Comparison of ENCODE assay signal across 14 cellular contexts in genomic region chr17:7211512-7212277, GRCh38. TPM values are rescaled to one million over a fixed set of nuclear protein-coding genes. Genes with fewer than 3 reads are reported as not detected.
A peak's percentile ranks its signal among the peaks of the same experiment; 100 is the strongest.
DNase-seq lines count a peak whose midpoint lies in the region; ATAC-seq and TF ChIP-seq lines count a peak whose summit lies in the region.
"Had no signal": no experiment of that assay in that cellular context is flagged by ENCODE, and none has a peak within 500 bp of the region (broad histone marks: within the 10 kb centered on the region; RNA-seq: fewer than 3 reads in every experiment).

No MANE protein-coding gene starts in this region.

- no peak for ATAC-seq in T-helper 17 cell
- ATAC-seq in GM21447 (IDR thresholded peaks at IDR 0.05; ENCODE audit: unreplicated experiment), result no peak
- ATAC-seq: left cardiac atrium had no signal

- H3K27ac ChIP-seq in effector memory CD4-positive, alpha-beta T cell (ENCODE audit: insufficient read depth, low read length, poor library complexity, severe bottlenecking), result no peak overlapping the region
- H3K27ac ChIP-seq: neutrophil, testis had no signal

- DNase-seq in GM03348 (ENCODE audit: low spot score), result peak; percentile 65
- no peak for DNase-seq in T-helper 17 cell
- peak; percentile 2 for DNase-seq in fibroblast of peridontal ligament (ENCODE audit: extremely low read depth)
- DNase-seq in neural crest cell (ENCODE audit: low read depth, low spot score), result no peak
- DNase-seq in effector memory CD4-positive, alpha-beta T cell, result no peak
- no peak for DNase-seq in T-helper 9 cell
- no peak for DNase-seq in CD14-positive monocyte (ENCODE audit: low spot score)
- DNase-seq: activated effector memory CD4-positive, alpha-beta T cell treated with anti-CD3 and anti-CD28 coated beads, Interleukin-2, amount 50 U/mL, for 16 hours; left cardiac atrium; NCI-H526; testis had no signal

- H3K9me3 Mint-ChIP-seq in neural crest cell, result no peaks in the 10 kb centered on the region
- H3K9me3 Mint-ChIP-seq in CD14-positive monocyte, result no peaks in the 10 kb centered on the region
- H3K9me3 Mint-ChIP-seq: central memory CD8-positive, alpha-beta T cell had no signal

- H3K4me3 Mint-ChIP-seq in T-helper 17 cell (peak overlapping the region; percentile 7), neural crest cell (peak overlapping the region; percentile 67), CD14-positive monocyte (no peak overlapping the region)
- H3K4me3 Mint-ChIP-seq: central memory CD8-positive, alpha-beta T cell had no signal

- no peaks in the 10 kb centered on the region for H3K36me3 ChIP-seq in effector memory CD4-positive, alpha-beta T cell (ENCODE audit: control insufficient read depth, insufficient read depth, low read length)
- H3K36me3 ChIP-seq: neutrophil had no signal

- no peak overlapping the region for H3K4me3 ChIP-seq in effector memory CD4-positive, alpha-beta T cell (ENCODE audit: insufficient read depth, low read depth, low read length, poor library complexity, severe bottlenecking)
- H3K4me3 ChIP-seq: testis had no signal

- H3K4me1 Mint-ChIP-seq in T-helper 17 cell (peaks cover 48% of the 10 kb centered on the region), neural crest cell (peaks cover 66% of the 10 kb centered on the region), CD14-positive monocyte (peaks cover 43% of the 10 kb centered on the region)

- no peaks in the 10 kb centered on the region for H3K9me3 ChIP-seq in T-helper 17 cell (ENCODE audit: control insufficient read depth, low read length, poor library complexity, severe bottlenecking)
- H3K9me3 ChIP-seq in effector memory CD4-positive, alpha-beta T cell (ENCODE audit: control insufficient read depth, low read length), result no peaks in the 10 kb centered on the region
- H3K9me3 ChIP-seq: neutrophil, testis had no signal

- TF ChIP-seq CTCF in neural crest cell (conservative IDR thresholded peaks at IDR 0.05) (no peak), CD14-positive monocyte (IDR thresholded peaks at IDR 0.05) (no peak)

- intact Hi-C loops in CD14-positive monocyte (cut with micrococcal nuclease), result loop anchor here in 1 of 2 donors (10.0 kb wide), 1 partner anchor 193 kb away; the partner anchor contains the start of genes NLGN2 and TMEM256

- H3K27ac Mint-ChIP-seq in T-helper 17 cell (peak overlapping the region; percentile 89), neural crest cell (ENCODE audit: unreplicated experiment) (peak overlapping the region; percentile 38), CD14-positive monocyte (peak overlapping the region in 3 of 7 donors; percentile 33 to 71 (median 54))

- H3K36me3 Mint-ChIP-seq in T-helper 17 cell (ENCODE audit: low read depth) (no peaks in the 10 kb centered on the region), neural crest cell (ENCODE audit: low read depth) (no peaks in the 10 kb centered on the region), CD14-positive monocyte (peaks cover 4 to 22% of the 10 kb centered on the region in 2 donors)

- peaks cover 8% of the 10 kb centered on the region for H3K27me3 Mint-ChIP-seq in T-helper 17 cell
- H3K27me3 Mint-ChIP-seq in neural crest cell (ENCODE audit: low read depth), result peaks cover 23% of the 10 kb centered on the region
- H3K27me3 Mint-ChIP-seq in CD14-positive monocyte (ENCODE audit: low read depth in 3 of 3), result peaks cover 0 to 14% (median 4%) of the 10 kb centered on the region in 3 donors

- H3K27me3 ChIP-seq in effector memory CD4-positive, alpha-beta T cell (replicated peaks; ENCODE audit: control insufficient read depth, insufficient read depth, low read length, poor library complexity, severe bottlenecking), result no peaks in the 10 kb centered on the region
- H3K27me3 ChIP-seq: testis had no signal

- peaks cover 9% of the 10 kb centered on the region for H3K4me1 ChIP-seq in effector memory CD4-positive, alpha-beta T cell (ENCODE audit: control insufficient read depth, insufficient read depth, low read length, poor library complexity, severe bottlenecking)

RNA-seq across cellular contexts. Expression of gene DLG4, which starts 7.9 kb away (rescaled TPM):
- total RNA-seq in T-helper 17 cell, result 10 to 100 TPM in 1 of 2 donors, 1 to 10 TPM in 1; 9.8 to 16.1 TPM
- 49.4 and 51.4 TPM in 2 replicates for total RNA-seq in neural crest cell
- polyA plus RNA-seq in CD14-positive monocyte, result under 1 TPM; 0.37 to 0.39 TPM

RNA-seq across cellular contexts. Expression of gene ACADVL, which starts 8.0 kb away (rescaled TPM):
- total RNA-seq in T-helper 17 cell (100 to 1,000 TPM; 268 to 279 TPM), neural crest cell (215 and 220 TPM in 2 replicates)
- 100 to 1,000 TPM; 152 to 154 TPM for polyA plus RNA-seq in CD14-positive monocyte

RNA-seq across cellular contexts. Expression of gene DVL2, which starts 22.6 kb away (rescaled TPM):
- total RNA-seq in T-helper 17 cell (10 to 100 TPM; 37.0 to 46.9 TPM), neural crest cell (130 and 140 TPM in 2 replicates)
- 1 to 10 TPM; 7.0 to 7.8 TPM for polyA plus RNA-seq in CD14-positive monocyte

RNA-seq across cellular contexts. Expression of gene PHF23, which starts 27.6 kb away (rescaled TPM):
- total RNA-seq in T-helper 17 cell (10 to 100 TPM; 19.2 to 23.2 TPM), neural crest cell (72.7 and 75.2 TPM in 2 replicates)
- polyA plus RNA-seq in CD14-positive monocyte, result 10 to 100 TPM; 12.0 to 12.9 TPM

RNA-seq across cellular contexts. Expression of gene GABARAP, which starts 30.6 kb away (rescaled TPM):
- total RNA-seq in T-helper 17 cell (100 to 1,000 TPM; 212 to 247 TPM), neural crest cell (470 and 479 TPM in 2 replicates)
- 1,000 to 10,000 TPM; 2,814 to 2,937 TPM for polyA plus RNA-seq in CD14-positive monocyte

Comparison
In these comparisons a context has a peak if more than half of its experiments do, and no peak if none do; other contexts are left out.
1. DNase-seq: peak in GM03348 (single experiment) and fibroblast of peridontal ligament (single experiment); none in T-helper 17 cell (0 of 3), neural crest cell (single experiment), effector memory CD4-positive, alpha-beta T cell (0 of 3), T-helper 9 cell (single experiment) and CD14-positive monocyte (single experiment).
2. H3K4me3 Mint-ChIP-seq: peak in T-helper 17 cell (single experiment) and neural crest cell (single experiment); none in CD14-positive monocyte (0 of 2).